In the genomic region with DNA sequence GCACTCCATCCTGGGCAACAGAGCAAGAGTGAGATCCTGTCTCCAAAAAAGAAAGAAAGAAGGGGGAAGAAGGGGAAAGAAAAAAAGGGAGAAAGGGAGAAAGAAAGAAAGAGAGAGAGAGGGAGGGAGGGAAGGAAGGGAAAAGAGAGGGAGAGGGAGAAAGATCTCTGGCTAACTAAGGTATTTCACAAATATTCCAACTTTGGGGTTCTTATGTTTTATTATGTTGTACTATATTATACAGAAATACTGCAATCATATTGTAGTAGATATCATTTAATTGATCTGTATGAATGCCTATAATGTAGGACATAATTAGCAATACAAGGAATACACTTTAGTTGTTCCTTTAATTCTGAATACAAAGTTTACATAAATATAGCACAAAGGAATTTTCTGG, we compare ENCODE assay signal across 28 cellular contexts.
"Had no signal": no experiment of that assay in that cellular context is flagged by ENCODE, and none has a peak within 500 bp of the region (broad histone marks: within the 10 kb centered on the region; RNA-seq: fewer than 3 reads in every experiment).

No MANE protein-coding gene starts in this region.

- H3K27me3 ChIP-seq: left lung, neural progenitor cell, neutrophil, right atrium auricular region, stomach, testis, thyroid gland, uterus had no signal

- H3K27ac ChIP-seq: left lung, lower lobe of right lung, neural progenitor cell, neutrophil, parathyroid adenoma, right atrium auricular region, skin epidermis, stomach, thyroid gland, uterus had no signal

- H3K27ac Mint-ChIP-seq: naive thymus-derived CD8-positive, alpha-beta T cell; nephron progenitor cell; neural progenitor cell; progenitor cell of endocrine pancreas; stimulated activated naive B cell treated with anti-CD40 and anti-IgM and Interleukin-4, amounts not matched to agents 10 μg/mL and 1 μg/mL and 100 μg/mL, for 72 hours; type B pancreatic cell had no signal

- H3K4me1 ChIP-seq: left lung, lower lobe of right lung, parathyroid adenoma, right atrium auricular region, testis, thyroid gland, uterus had no signal

- H3K4me1 Mint-ChIP-seq: immature natural killer cell; naive thymus-derived CD8-positive, alpha-beta T cell; stimulated activated naive B cell treated with anti-CD40 and anti-IgM and Interleukin-4, amounts not matched to agents 10 μg/mL and 1 μg/mL and 100 μg/mL, for 72 hours had no signal

- H3K27me3 Mint-ChIP-seq: progenitor cell of endocrine pancreas, type B pancreatic cell had no signal

- ATAC-seq: left colon; left lung; lower lobe of right lung; naive thymus-derived CD8-positive, alpha-beta T cell; stimulated activated naive B cell treated with anti-CD40 and anti-IgM and Interleukin-4, amounts not matched to agents 10 μg/mL and 1 μg/mL and 100 μg/mL, for 72 hours; stimulated activated naive CD8-positive, alpha-beta T cell treated with anti-CD3 and anti-CD28 coated beads, Interleukin-15, Interleukin-2, amounts not matched to agents 100 U/mL and 50 U/mL, for 24 hours had no signal

- H2AFZ ChIP-seq: neural progenitor cell, parathyroid adenoma had no signal

- H3K9ac ChIP-seq: neural progenitor cell, parathyroid adenoma had no signal

- DNase-seq: immature natural killer cell; kidney; left colon; left lung; lower lobe of right lung; mammary epithelial cell; mesenchymal stem cell; naive thymus-derived CD8-positive, alpha-beta T cell; nephron progenitor cell; occipital lobe; stimulated activated CD4-positive, alpha-beta T cell treated with anti-CD3 and anti-CD28 coated beads, Interleukin-12 subunit alpha, Interleukin-12 subunit beta, amount 100 ng/mL, for 4 hours; stimulated activated CD4-positive, alpha-beta T cell treated with anti-CD3 and anti-CD28 coated beads, Interleukin-15, amount 100 ng/mL, for 24 hours; stimulated activated CD4-positive, alpha-beta T cell treated with anti-CD3 and anti-CD28 coated beads, Interleukin-2, amount 100 ng/mL, for 24 hours; stimulated activated CD4-positive, alpha-beta T cell treated with anti-CD3 and anti-CD28 coated beads, Interleukin-4, amount 100 ng/mL, for 1 hour; stimulated activated naive B cell treated with anti-CD40 and anti-IgM and Interleukin-4, amounts not matched to agents 10 μg/mL and 1 μg/mL and 100 μg/mL, for 72 hours; stimulated activated naive CD8-positive, alpha-beta T cell treated with anti-CD3 and anti-CD28 coated beads, Interleukin-15, Interleukin-2, amounts not matched to agents 100 U/mL and 50 U/mL, for 24 hours; stomach; thyroid gland; uterus had no signal

- H3K4me3 Mint-ChIP-seq: immature natural killer cell; naive thymus-derived CD8-positive, alpha-beta T cell; nephron progenitor cell; neural progenitor cell; stimulated activated naive B cell treated with anti-CD40 and anti-IgM and Interleukin-4, amounts not matched to agents 10 μg/mL and 1 μg/mL and 100 μg/mL, for 72 hours; type B pancreatic cell had no signal

- H3K4me2 ChIP-seq: neural progenitor cell had no signal

- H3K36me3 Mint-ChIP-seq: immature natural killer cell; neural progenitor cell; stimulated activated naive B cell treated with anti-CD40 and anti-IgM and Interleukin-4, amounts not matched to agents 10 μg/mL and 1 μg/mL and 100 μg/mL, for 72 hours; type B pancreatic cell had no signal

- FAIRE-seq: islet of Langerhans, kidney had no signal

- H3K9me3 ChIP-seq: neutrophil, right atrium auricular region, testis, thyroid gland, uterus had no signal

- H3K4me3 ChIP-seq: left lung, lower lobe of right lung, neural progenitor cell, right atrium auricular region, skin epidermis, stomach, testis, thyroid gland, uterus had no signal

- H3K79me2 ChIP-seq: parathyroid adenoma had no signal

- H3K36me3 ChIP-seq: left lung, lower lobe of right lung, neural progenitor cell, neutrophil, right atrium auricular region, stomach, thyroid gland, uterus had no signal
